ENCODE assay signal across 24 cellular contexts in the genomic region with DNA sequence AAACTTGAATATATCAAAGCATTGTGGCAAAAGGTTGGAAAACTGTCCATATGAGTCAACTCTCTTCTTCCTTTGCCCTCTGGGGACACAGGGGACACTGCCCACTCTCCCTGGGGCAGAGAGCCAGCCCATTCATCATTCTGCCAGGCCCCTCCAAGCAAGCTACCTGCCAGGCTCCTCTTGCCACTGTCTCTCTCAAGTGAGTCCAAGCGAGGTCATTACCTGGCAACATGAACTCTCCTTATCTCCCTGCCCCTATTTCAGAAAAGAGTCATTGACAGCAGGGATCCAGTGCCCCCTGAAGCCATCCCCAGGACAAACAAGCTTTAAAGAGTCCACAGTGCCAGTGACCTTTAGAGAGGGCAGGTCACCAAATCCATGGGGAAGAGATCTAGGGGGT.
"Had no signal": no experiment of that assay in that cellular context is flagged by ENCODE, and none has a peak within 500 bp of the region (broad histone marks: within the 10 kb centered on the region; RNA-seq: fewer than 3 reads in every experiment).

No MANE protein-coding gene starts in this region.

- H3K36me3 ChIP-seq: esophagus squamous epithelium, gastrocnemius medialis, heart right ventricle, left ventricle myocardium inferior, lower lobe of right lung had no signal

- H3K27ac Mint-ChIP-seq: mesothelial cell of epicardium, naive B cell had no signal

- H3K36me3 Mint-ChIP-seq: mesothelial cell of epicardium; naive B cell; naive thymus-derived CD8-positive, alpha-beta T cell had no signal

- H3K27me3 ChIP-seq: dorsolateral prefrontal cortex, gastrocnemius medialis, heart right ventricle had no signal

- H3K4me1 Mint-ChIP-seq: naive B cell; naive thymus-derived CD8-positive, alpha-beta T cell had no signal

- H3K4me3 ChIP-seq: coronary artery, dorsolateral prefrontal cortex, esophagus squamous epithelium, gastrocnemius medialis, heart right ventricle, left ventricle myocardium inferior, lower lobe of right lung, mucosa of descending colon had no signal

- H3K4me1 ChIP-seq: esophagus squamous epithelium, gastrocnemius medialis, left ventricle myocardium inferior, lower lobe of right lung had no signal

- H3K9me3 ChIP-seq: esophagus squamous epithelium, gastrocnemius medialis, heart right ventricle, left ventricle myocardium inferior, lower lobe of right lung, mucosa of descending colon had no signal

- H3K4me3 Mint-ChIP-seq: mesothelial cell of epicardium; naive B cell; naive thymus-derived CD8-positive, alpha-beta T cell had no signal

- DNase-seq: dermis blood vessel endothelial cell; dorsolateral prefrontal cortex; effector CD4-positive, alpha-beta T cell; effector memory CD4-positive, alpha-beta T cell; erythroblast; esophagus squamous epithelium; foreskin fibroblast; foreskin melanocyte; gastrocnemius medialis; glutamatergic neuron; head of caudate nucleus; heart right ventricle; hippocampal formation; left cardiac atrium; left ventricle myocardium inferior; lower lobe of right lung; mesenchymal stem cell; mucosa of descending colon; naive B cell; naive thymus-derived CD8-positive, alpha-beta T cell had no signal

- H3K27me3 Mint-ChIP-seq: naive B cell had no signal

- H3K9me3 Mint-ChIP-seq: mesothelial cell of epicardium, naive B cell had no signal

- H3K27ac ChIP-seq: coronary artery, dorsolateral prefrontal cortex, epithelial cell of prostate, esophagus squamous epithelium, gastrocnemius medialis, heart right ventricle, left ventricle myocardium inferior, lower lobe of right lung had no signal

- ATAC-seq: esophagus mucosa; gastrocnemius medialis; heart right ventricle; left cardiac atrium; lower lobe of right lung; mucosa of descending colon; naive thymus-derived CD8-positive, alpha-beta T cell had no signal
